Comparison of ENCODE assay signal across 8 cellular contexts in the genomic region with DNA sequence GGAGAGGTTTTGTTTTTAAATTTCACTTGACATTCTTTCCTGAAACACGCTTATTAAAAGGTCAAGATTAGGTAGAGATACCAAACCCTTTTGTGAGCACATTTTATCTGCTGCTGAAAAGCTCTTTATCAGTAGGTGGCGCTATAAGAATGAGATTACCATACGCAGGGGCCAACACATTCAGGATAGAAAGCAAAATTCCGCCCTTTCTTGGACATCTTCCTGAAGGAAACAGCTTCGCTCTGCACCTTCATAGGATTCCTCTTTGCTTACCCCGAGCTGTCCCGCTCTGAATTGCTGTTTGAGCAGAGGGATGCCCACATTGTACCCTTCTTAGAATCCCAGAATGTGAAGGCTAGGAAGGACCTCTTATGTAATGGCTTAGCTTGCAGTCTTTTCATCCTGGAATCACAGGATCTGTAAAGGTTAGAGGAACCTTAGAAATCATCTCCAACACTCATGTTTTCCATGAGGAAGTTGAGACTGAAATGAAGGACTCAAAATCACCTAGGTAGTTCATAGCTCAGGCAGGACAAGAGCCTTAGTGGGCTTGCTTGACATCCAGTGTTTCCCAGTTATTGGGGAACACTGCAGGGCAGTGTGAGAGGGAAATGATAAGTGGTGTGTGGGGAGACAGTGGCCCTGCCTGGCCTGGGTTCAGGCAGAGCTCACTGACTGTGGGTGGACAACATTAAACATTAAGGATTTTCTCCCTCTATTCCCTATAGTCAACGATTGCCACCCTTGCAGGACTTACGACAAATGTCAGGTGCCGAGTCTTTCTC. TPM values are rescaled to one million over a fixed set of nuclear protein-coding genes. Genes with fewer than 3 reads are reported as not detected.
DNase-seq lines count a peak whose midpoint lies in the region; ATAC-seq and TF ChIP-seq lines count a peak whose summit lies in the region.

No MANE protein-coding gene starts in this region.

- in situ Hi-C loops in Caki2 (cut with HindIII; ENCODE audit: low pct_unique_long_range_greater_than_20kb, low sequenced_read_pairs) = loop anchor here (25.0 kb wide), 1 partner anchor 180 kb away; a partner anchor contains a TSS

- peaks cover 0 to 3% (median 0%) of the 10 kb centered on the region in 11 donors for H3K9me3 ChIP-seq in heart right ventricle

- peaks cover 0 to 16% (median 0%) of the 10 kb centered on the region in 7 donors for H3K27me3 ChIP-seq in heart right ventricle

- peaks cover 0 to 2% (median 0%) of the 10 kb centered on the region in 9 donors for H3K4me1 ChIP-seq in heart right ventricle

- intact Hi-C loops in heart right ventricle (cut with DNase I) = loop anchor here (1.0 to 10.0 kb wide), 11 partner anchors 263 to 479 kb away; no protein-coding TSS in a partner anchor

- WGBS in heart right ventricle, 2 donors = 29 to 30% methylated on average over 10 of the region's 10 CpGs

- DNase-seq in Caki2 (ENCODE audit: low read depth) = peak; percentile 55
- DNase-seq in HEK293T (ENCODE audit: extremely low spot score) = peak; percentile 67
- peak; percentile 47 to 83 for DNase-seq in NCI-H524 (lab: John Stamatoyannopoulos, UW)
- peak; percentile 56 for DNase-seq in amniotic stem cell (lab: John Stamatoyannopoulos, UW)
- peak in 1 of 2 donors; percentile 14 for DNase-seq in heart right ventricle
- no peak for DNase-seq in retinal pigment epithelial cell (ENCODE audit: low read depth)

- no peak overlapping the region for H3K27ac ChIP-seq in heart right ventricle

- no peaks in the 10 kb centered on the region for H3K36me3 ChIP-seq in heart right ventricle

- POLR2A ChIA-PET in HEK293T (lab: Yijun Ruan, JAX) = no interaction called here

- H3K4me3 ChIP-seq in heart right ventricle (no peak overlapping the region), retinal pigment epithelial cell (ENCODE audit: low read length) (no peak overlapping the region)

- ATAC-seq in heart right ventricle (peak in 7 of 8 donors; percentile 35 to 61 (median 51)), GM18873 (IDR thresholded peaks at IDR 0.05; ENCODE audit: low FRiP score, unreplicated experiment) (no peak), HG02588 (IDR thresholded peaks at IDR 0.05; ENCODE audit: unreplicated experiment) (no peak)

- TF ChIP-seq CTCF in heart right ventricle (IDR thresholded peaks at IDR 0.05) (peak; percentile 48 to 83 (median 79)), retinal pigment epithelial cell (conservative IDR thresholded peaks at IDR 0.05; ENCODE audit: low read depth, low read length) (peak; percentile 85)

- CTCF ChIA-PET in HEK293T (lab: Yijun Ruan, JAX) = interaction anchor here (0.6 to 4.4 kb wide), 25 partner anchors 12 to 1018 kb away, joined by 3 to 35 read pairs (median 3); a partner anchor contains a TSS

TF ChIP-seq in HEK293T, 16 proteins besides CTCF, POLR2A, EP300 and RAD21:
- no peak for TF ChIP-seq SP1 (IDR thresholded peaks at IDR 0.05)
- TF ChIP-seq ZNF384 (IDR thresholded peaks at IDR 0.05) = no peak
- TF ChIP-seq FOXM1 (IDR thresholded peaks at IDR 0.05; ENCODE audit: borderline replicate concordance) = no peak
- no peak for TF ChIP-seq LEF1 (IDR thresholded peaks at IDR 0.05; ENCODE audit: borderline replicate concordance)
- no peak for TF ChIP-seq NFRKB (IDR thresholded peaks at IDR 0.05)
TF ChIP-seq in HEK293T: peak in this region for 0.

RNA-seq across cellular contexts. Expression of a gene that starts 38.7 kb away (rescaled TPM):
- 12.5 and 22.0 TPM in 2 replicates for total RNA-seq in Caki2 (2014; rRNA removed; shearing (Covaris generic); ENCODE audit: low replicate concordance)
- 10 to 100 TPM in 7 of 10 donors, 1 to 10 TPM in 3; 6.5 to 18.7 (median 11.0) TPM for total RNA-seq in heart right ventricle
- polyA plus RNA-seq in heart right ventricle = 1 to 10 TPM; 5.1 to 10.0 TPM

Comparison
In these comparisons a context has a peak if more than half of its experiments do, and no peak if none do; other contexts are left out.
1. ATAC-seq: peak in heart right ventricle (7 of 8); none in GM18873 (single experiment) and HG02588 (single experiment).